In genomic region chr10:51403522-51403921, GRCh38 we compare ENCODE assay signal across 1 cellular context.
TF ChIP-seq lines count a peak whose summit lies in the region.

No MANE protein-coding gene starts in this region.

TF ChIP-seq in SK-N-SH, 30 proteins besides CTCF, POLR2A, EP300 and RAD21 (continued from another document):
- TF ChIP-seq ZBTB33 (IDR thresholded peaks at IDR 0.05; ENCODE audit: borderline replicate concordance, low read depth) (no peak), TAF1 (IDR thresholded peaks at IDR 0.05; ENCODE audit: borderline replicate concordance, low read depth, low read length) (no peak), USF2 (IDR thresholded peaks at IDR 0.05; ENCODE audit: borderline replicate concordance, low read depth, low read length) (no peak), POLR2AphosphoS5 (IDR thresholded peaks at IDR 0.05; ENCODE audit: low read depth, low read length) (no peak), JUND (IDR thresholded peaks at IDR 0.05) (no peak), REST (IDR thresholded peaks at IDR 0.05; ENCODE audit: low read depth, low read length) (no peak), RFX5 (IDR thresholded peaks at IDR 0.05; ENCODE audit: low read length) (no peak), MXI1 (IDR thresholded peaks at IDR 0.05; ENCODE audit: low read depth, low read length) (no peak), FOSL2 (IDR thresholded peaks at IDR 0.05; ENCODE audit: borderline replicate concordance, low read depth) (no peak), ELF1 (IDR thresholded peaks at IDR 0.05) (no peak), CHD2 (IDR thresholded peaks at IDR 0.05; ENCODE audit: low read length, partially characterized antibody) (no peak), NFIC (IDR thresholded peaks at IDR 0.05; ENCODE audit: borderline replicate concordance) (no peak), FOXJ3 (CRISPR knock-in tag; IDR thresholded peaks at IDR 0.05) (no peak), RXRA (IDR thresholded peaks at IDR 0.05; ENCODE audit: borderline replicate concordance, low read depth) (no peak), SIN3A (IDR thresholded peaks at IDR 0.05; ENCODE audit: borderline replicate concordance, low read depth, low read length) (no peak), IRF3 (IDR thresholded peaks at IDR 0.05; ENCODE audit: low read depth, low read length) (no peak), NRF1 (IDR thresholded peaks at IDR 0.05; ENCODE audit: low read depth, low read length) (no peak)
TF ChIP-seq in SK-N-SH: peak in this region for 0.
